15 cellular contexts compared by ENCODE assay signal in genomic region chr2:37984589-37984988, GRCh38. TPM values are rescaled to one million over a fixed set of nuclear protein-coding genes. Genes with fewer than 3 reads are reported as not detected.
DNase-seq lines count a peak whose midpoint lies in the region; ATAC-seq, FAIRE-seq and TF ChIP-seq lines count a peak whose summit lies in the region.
"Had no signal": no experiment of that assay in that cellular context is flagged by ENCODE, and none has a peak within 500 bp of the region (broad histone marks: within the 10 kb centered on the region; RNA-seq: fewer than 3 reads in every experiment).

No MANE protein-coding gene starts in this region.

- H3K27ac ChIP-seq in DND-41 (ENCODE audit: low read length) (no peak overlapping the region), K562 (ENCODE audit: extremely low read depth, low read depth, low read length) (no peak overlapping the region), mesendoderm (ENCODE audit: low read depth, low read length) (no peak overlapping the region)
- H3K27ac ChIP-seq: SJCRH30, suprapubic skin had no signal

- H2BK120ac ChIP-seq in mesendoderm (ENCODE audit: low read depth, low read length): no peak overlapping the region

- H3K36me3 ChIP-seq in DND-41 (ENCODE audit: insufficient read depth, low read length): no peaks in the 10 kb centered on the region
- no peaks in the 10 kb centered on the region for H3K36me3 ChIP-seq in K562 (ENCODE audit: control insufficient read depth, insufficient read depth, low read length)
- H3K36me3 ChIP-seq in mesendoderm (ENCODE audit: control insufficient read depth, insufficient read depth, low read length): no peaks in the 10 kb centered on the region
- H3K36me3 ChIP-seq: SJCRH30, suprapubic skin had no signal

- TF ChIP-seq RAD21 in K562 (CRISPR knock-in tag; conservative IDR thresholded peaks at IDR 0.05 in 1 of 2, IDR thresholded peaks at IDR 0.05 in 1 of 2): peak; percentile 26 to 49; a peak in 3 of 4 replicates

- in situ Hi-C loops in KBM-7 (cut with MboI; ENCODE audit: low pct_unique_long_range_greater_than_20kb, low sequenced_read_pairs) (loop anchor here (25.0 kb wide), 1 partner anchor 278 kb away; no protein-coding TSS in a partner anchor), K562 (cut with MboI) (loop anchor here (10.0 to 25.0 kb wide), 2 partner anchors 290 to 753 kb away; no protein-coding TSS in a partner anchor)

- no peak for TF ChIP-seq POLR2A in K562 (conservative IDR thresholded peaks at IDR 0.05)

- no peak overlapping the region for H3K9ac ChIP-seq in DND-41 (ENCODE audit: low read depth, low read length)
- no peak overlapping the region for H3K9ac ChIP-seq in K562 (ENCODE audit: insufficient read depth in 1 of 2, low read depth in 2 of 2, low read length in 2 of 2)
- no peak overlapping the region for H3K9ac ChIP-seq in mesendoderm (ENCODE audit: low read length)

- no peak overlapping the region for H3K56ac ChIP-seq in mesendoderm (ENCODE audit: low read length)

- H3K4me1 ChIP-seq in DND-41 (ENCODE audit: insufficient read depth, low read length) (no peaks in the 10 kb centered on the region; the same call in 1 of the 2 replicates), K562 (replicated peaks in 1 of 2; ENCODE audit: control insufficient read depth in 2 of 2, insufficient read depth in 2 of 2, low read length in 2 of 2) (0 out of 5 replicates have a peak, but pooled peaks cover 0 to 4% of the 10 kb centered on the region in 2 experiments), mesendoderm (ENCODE audit: control insufficient read depth, low read depth, low read length) (no peaks in the 10 kb centered on the region)

- H2AK5ac ChIP-seq in mesendoderm (ENCODE audit: low read length): no peak overlapping the region

- no peaks in the 10 kb centered on the region for H3K27me3 Mint-ChIP-seq in natural killer cell (ENCODE audit: low read depth in 2 of 2)

- no peaks in the 10 kb centered on the region for H3K9me3 Mint-ChIP-seq in natural killer cell

- no peak for DNase-seq in DND-41
- DNase-seq in KBM-7: peak; percentile 33
- DNase-seq in K562 (ENCODE audit: extremely low read depth in 1 of 4, low spot score in 3 of 4): no peak
- DNase-seq in mesendoderm: peak; percentile 13
- no peak for DNase-seq in natural killer cell
- DNase-seq in NCI-H345 treated with DMSO at 0.1 percent for 48 hours (lab: John Stamatoyannopoulos, UW; ENCODE audit: unreplicated experiment): no peak
- no peak for DNase-seq in germinal center (ENCODE audit: low spot score)
- DNase-seq in NCI-H226: no peak
- DNase-seq: activated CD4-positive, alpha-beta T cell treated with anti-CD3 and anti-CD28 coated beads for 36 hours; activated naive CD4-positive, alpha-beta T cell treated with anti-CD3 and anti-CD28 coated beads, Interleukin-2, amount 50 U/mL, for 16 hours; DMS53; effector CD8-positive, alpha-beta T cell; NCI-H2107; SJCRH30 had no signal

- H3K4me2 ChIP-seq in DND-41 (ENCODE audit: insufficient read depth, low read length): no peak overlapping the region
- H3K4me2 ChIP-seq in K562 (ENCODE audit: insufficient read depth, low read length): no peak overlapping the region
- no peak overlapping the region for H3K4me2 ChIP-seq in mesendoderm (ENCODE audit: low read length)

- no peaks in the 10 kb centered on the region for H3K9me3 ChIP-seq in DND-41 (ENCODE audit: insufficient read depth, low read length, severe bottlenecking)
- H3K9me3 ChIP-seq in K562 (replicated peaks; ENCODE audit: control insufficient read depth, insufficient read depth, low read depth, low read length): no peaks in the 10 kb centered on the region
- H3K9me3 ChIP-seq: SJCRH30, suprapubic skin had no signal

- no peak overlapping the region for H2BK15ac ChIP-seq in mesendoderm (replicated peaks; ENCODE audit: low read depth)

- no peak overlapping the region for H4K8ac ChIP-seq in mesendoderm (ENCODE audit: low read depth, low read length)

- CTCF ChIA-PET in K562 (lab: Yijun Ruan, JAX; ENCODE audit: low intra/inter-chr PET ratio): interaction anchor here (0.6 to 1.7 kb wide), 3 partner anchors 93 to 741 kb away, joined by 3 to 10 read pairs (median 5); no protein-coding TSS in a partner anchor

- H3K4ac ChIP-seq in mesendoderm (ENCODE audit: low read depth, low read length): no peak overlapping the region

- H2AFZ ChIP-seq in DND-41 (ENCODE audit: low read depth, low read length) (no peak overlapping the region), K562 (ENCODE audit: low read depth, low read length) (no peak overlapping the region)

- H3K27me3 ChIP-seq in DND-41 (ENCODE audit: insufficient read depth, low read length, poor library complexity) (no peaks in the 10 kb centered on the region), K562 (ENCODE audit: control insufficient read depth in 2 of 2, insufficient read depth in 2 of 2, low read length in 2 of 2) (no peaks in the 10 kb centered on the region), mesendoderm (ENCODE audit: insufficient read depth, low read length, poor library complexity) (no peaks in the 10 kb centered on the region)
- H3K27me3 ChIP-seq: suprapubic skin had no signal

- no peak for FAIRE-seq in K562 (lab: Jason Lieb, UNC)

- H2BK5ac ChIP-seq in mesendoderm (ENCODE audit: low read length): no peak overlapping the region

- TF ChIP-seq EP300 in K562 (IDR thresholded peaks at IDR 0.05; ENCODE audit: low read length): no peak

- no TSS peak for BruUV-seq in K562 (replicated peaks; lab: Mats Ljungman, UMichigan)

- H3K4me3 ChIP-seq in DND-41 (ENCODE audit: low read depth in 1 of 2, low read length in 2 of 2) (no peak overlapping the region), K562 (no peak overlapping the region), mesendoderm (ENCODE audit: low read length) (no peak overlapping the region)
- H3K4me3 ChIP-seq: SJCRH30, suprapubic skin had no signal

- TF ChIP-seq CTCF in DND-41 (IDR thresholded peaks at IDR 0.05; ENCODE audit: borderline replicate concordance, extremely low read depth, low read length, poor library complexity, severe bottlenecking): peak; percentile 6
- TF ChIP-seq CTCF in K562 (IDR thresholded peaks at IDR 0.05 in 2 of 3, conservative IDR thresholded peaks at IDR 0.05 in 1 of 3; ENCODE audit: insufficient read depth in 2 of 3, low read depth in 1 of 3, low read length in 3 of 3): peak in 1 of 3 experiments; percentile 23; a peak in 2 of 6 replicates
- no peak for TF ChIP-seq CTCF in natural killer cell (IDR thresholded peaks at IDR 0.05)

- POLR2A ChIA-PET in K562 (lab: Yijun Ruan, JAX): no interaction called here

- peaks cover 7 to 12% of the 10 kb centered on the region in 2 donors for H3K4me1 Mint-ChIP-seq in natural killer cell

- no peaks in the 10 kb centered on the region for H3K79me1 ChIP-seq in mesendoderm (ENCODE audit: low read length)

- no peak overlapping the region for H3K4me3 Mint-ChIP-seq in natural killer cell
- H3K4me3 Mint-ChIP-seq: activated CD4-positive, alpha-beta T cell treated with anti-CD3 and anti-CD28 coated beads for 36 hours had no signal

- no peak for ATAC-seq in DND-41 (ENCODE audit: insufficient read depth, low read depth)
- ATAC-seq in K562: no peak
- ATAC-seq in natural killer cell: no peak
- ATAC-seq: activated CD4-positive, alpha-beta T cell treated with anti-CD3 and anti-CD28 coated beads for 36 hours had no signal

- no peaks in the 10 kb centered on the region for H3K9me1 ChIP-seq in K562 (ENCODE audit: control insufficient read depth, insufficient read depth, low read length)

- H3K18ac ChIP-seq in mesendoderm (ENCODE audit: low read length): no peak overlapping the region

- no peaks in the 10 kb centered on the region for H3K36me3 Mint-ChIP-seq in natural killer cell

- H3K27ac Mint-ChIP-seq in natural killer cell: no peak overlapping the region
- H3K27ac Mint-ChIP-seq: activated CD4-positive, alpha-beta T cell treated with anti-CD3 and anti-CD28 coated beads for 36 hours had no signal

- no peak overlapping the region for H4K5ac ChIP-seq in mesendoderm (ENCODE audit: low read length)

- H4K20me1 ChIP-seq in DND-41 (ENCODE audit: insufficient read depth, low read length) (no peaks in the 10 kb centered on the region), K562 (replicated peaks; ENCODE audit: control insufficient read depth, insufficient read depth, low read length) (no peaks in the 10 kb centered on the region)

- no peak overlapping the region for H3K23ac ChIP-seq in mesendoderm (ENCODE audit: low read length)

- intact Hi-C loops in K562 (cut with micrococcal nuclease): loop anchor here (5.0 kb wide), 1 partner anchor 587 kb away; no protein-coding TSS in a partner anchor
- intact Hi-C loops in natural killer cell (cut with micrococcal nuclease): loop anchor here (5.0 kb wide), 1 partner anchor 523 kb away; no protein-coding TSS in a partner anchor

- no peaks in the 10 kb centered on the region for H3K79me2 ChIP-seq in DND-41 (ENCODE audit: insufficient read depth, low read length)
- no peaks in the 10 kb centered on the region for H3K79me2 ChIP-seq in K562 (ENCODE audit: control insufficient read depth, insufficient read depth, low read length)
- no peaks in the 10 kb centered on the region for H3K79me2 ChIP-seq in mesendoderm (ENCODE audit: control insufficient read depth, insufficient read depth, low read length)

TF ChIP-seq in K562, 482 proteins besides CTCF, POLR2A, EP300 and RAD21 (continues in another document):
- TF ChIP-seq RBM15 (IDR thresholded peaks at IDR 0.05; ENCODE audit: insufficient read depth, low read length): no peak
- no peak for TF ChIP-seq ZFP1 (CRISPR knock-in tag; IDR thresholded peaks at IDR 0.05)
- TF ChIP-seq RCOR1 (IDR thresholded peaks at IDR 0.05; ENCODE audit: borderline replicate concordance in 1 of 2, low read depth in 2 of 2, low read length in 2 of 2): no peak

RNA-seq across cellular contexts. Expression of gene RMDN2, which starts 59.5 kb away (rescaled TPM):
- 1.2 and 6.3 TPM in 2 replicates for total RNA-seq in K562 (2011; cell fraction: chromatin; rRNA removed; ENCODE audit: low replicate concordance)
- 0.79 and 1.2 TPM in 2 replicates for total RNA-seq in K562 (2011; cell fraction: nucleolus; rRNA removed)
- 3.1 and 3.7 TPM in 2 replicates for total RNA-seq in K562 (2011; cell fraction: nucleoplasm; rRNA removed)
- total RNA-seq in K562 (2014; rRNA removed): 1.5 and 2.8 TPM in 2 replicates
- 4.2 and 4.7 TPM in 2 replicates for total RNA-seq in K562 (2014; rRNA removed; fragmentation: Illumina TruSeq; extraction: Trizol)
- total RNA-seq in K562 (2015; rRNA removed; fragmentation: Illumina TruSeq; extraction: Trizol): 3.5 and 4.3 TPM in 2 replicates
- 2.2 and 2.7 TPM in 2 replicates for total RNA-seq in K562 (2021)
- 1.2 and 2.3 TPM in 2 replicates for polyA plus RNA-seq in K562 (2011; rRNA removed)
- 0.37 and 0.59 TPM in 2 replicates for polyA plus RNA-seq in K562 (2011; cell fraction: cytosol; rRNA removed)
- 0.73 and 0.87 TPM in 2 replicates for polyA plus RNA-seq in K562 (2011; cell fraction: nucleus; rRNA removed)
- polyA plus RNA-seq in K562 (2012): 2.4 and 2.7 TPM in 2 replicates
- 3.1 and 4.2 TPM in 2 replicates for polyA plus RNA-seq in K562 (2014; fragmentation: Illumina TruSeq; extraction: Trizol)
- 1 to 10 TPM; 1.8 to 3.7 TPM for polyA plus RNA-seq in K562 (2014; fragmentation: Nextera tagmentation; extraction: Ambion mirVana)
- polyA plus RNA-seq in K562 (2014; rRNA removed): 1.9 and 2.6 TPM in 2 replicates
- polyA minus RNA-seq in K562 (2011; rRNA and poly(A)+ RNA removed): 1.8 and 2.0 TPM in 2 replicates
- polyA minus RNA-seq in K562 (2011; cell fraction: cytosol; rRNA and poly(A)+ RNA removed): 1.1 TPM in 1 of 2 replicates, not detected in the other
- 1.7 and 2.2 TPM in 2 replicates for polyA minus RNA-seq in K562 (2011; cell fraction: nucleus; rRNA and poly(A)+ RNA removed)
- 2.5 TPM for polyA plus RNA-seq in mesendoderm (2013, experiment 1 of 2)
- polyA plus RNA-seq in mesendoderm (2013, experiment 2 of 2): 2.7 TPM
- 10 to 100 TPM in 1 of 3 donors, 1 to 10 TPM in 2; 8.4 to 10.9 (median 8.4) TPM for total RNA-seq in natural killer cell

Comparison
In these comparisons a context has a peak if more than half of its experiments do, and no peak if none do; other contexts are left out.
1. DNase-seq: peak in KBM-7 (single experiment) and mesendoderm (single experiment); none in DND-41 (single experiment), K562 (0 of 4), natural killer cell (single experiment), NCI-H345 treated with DMSO at 0.1 percent for 48 hours (single experiment), germinal center (single experiment) and NCI-H226 (single experiment).